In genomic region chrX:65596270-65596669, GRCh38 we compare ENCODE assay signal across 7 cellular contexts.
DNase-seq lines count a peak whose midpoint lies in the region; ATAC-seq and TF ChIP-seq lines count a peak whose summit lies in the region.

No MANE protein-coding gene starts in this region.

- dilution Hi-C loops in mammary epithelial cell (cut with HindIII; ENCODE audit: low sequenced_read_pairs), result no loop called here

- intact Hi-C loops in mammary epithelial cell (cut with micrococcal nuclease) (loop anchor here (10.0 kb wide), 1 partner anchor 269 kb away; no protein-coding TSS in a partner anchor), aorta (cut with DNase I) (loop anchor here (5.0 to 10.0 kb wide), 4 partner anchors 71 to 1159 kb away; partner anchors contain the start of gene MSN (in 1 of the 2))

- no peaks in the 10 kb centered on the region for H3K79me2 ChIP-seq in mammary epithelial cell (ENCODE audit: insufficient read depth, low read length)

- no peaks in the 10 kb centered on the region for H3K9me3 ChIP-seq in mammary epithelial cell (replicated peaks; ENCODE audit: insufficient read depth, low read length)
- no peaks in the 10 kb centered on the region for H3K9me3 ChIP-seq in aorta (ENCODE audit: control insufficient read depth, low read length)

- ATAC-seq in GM19324 (IDR thresholded peaks at IDR 0.05; ENCODE audit: low FRiP score, unreplicated experiment) (peak; percentile 38), HG03175 (IDR thresholded peaks at IDR 0.05; ENCODE audit: unreplicated experiment) (peak; percentile 67), aorta (ENCODE audit: low FRiP score) (peak; percentile 52)

- H3K27me3 ChIP-seq in mammary epithelial cell (ENCODE audit: insufficient read depth, low read length), result no peaks in the 10 kb centered on the region
- H3K27me3 ChIP-seq in aorta (ENCODE audit: control insufficient read depth in 1 of 2, insufficient read depth in 2 of 2, low read length in 1 of 2), result no peaks in the 10 kb centered on the region

- in situ Hi-C loops in mammary epithelial cell (cut with MboI; ENCODE audit: low sequenced_read_pairs in 2 of 2), result loop anchor here (25.0 kb wide), 2 partner anchors 391 to 1141 kb away; no protein-coding TSS in a partner anchor

- H3K36me3 ChIP-seq in mammary epithelial cell (ENCODE audit: insufficient read depth, low read length), result no peaks in the 10 kb centered on the region
- H3K36me3 ChIP-seq in aorta (ENCODE audit: control insufficient read depth in 1 of 2, insufficient read depth in 2 of 2, low read length in 1 of 2), result no peaks in the 10 kb centered on the region

- DNase-seq in T-helper 2 cell (peak in 4 of 5 experiments; percentile 15 to 90 (median 42)), mammary epithelial cell (peak; percentile 54), myocyte (ENCODE audit: low read depth) (peak; percentile 62), aorta (no peak), endothelial cell (ENCODE audit: low spot score) (no peak)

- no peak for TF ChIP-seq CTCF in mammary epithelial cell (conservative IDR thresholded peaks at IDR 0.05 in 1 of 2, IDR thresholded peaks at IDR 0.05 in 1 of 2; ENCODE audit: extremely low read depth in 1 of 2, insufficient read depth in 1 of 2, low read depth in 1 of 2, low read length in 2 of 2)
- TF ChIP-seq CTCF in endothelial cell (IDR thresholded peaks at IDR 0.05; ENCODE audit: unreplicated experiment), result no peak

- peaks cover 12% of the 10 kb centered on the region for H3K4me1 ChIP-seq in mammary epithelial cell (ENCODE audit: insufficient read depth, low read length)
- peaks cover 0 to 3% of the 10 kb centered on the region in 2 donors for H3K4me1 ChIP-seq in aorta (ENCODE audit: control insufficient read depth in 1 of 2, insufficient read depth in 2 of 2, low read length in 2 of 2)

- H3K9ac ChIP-seq in mammary epithelial cell (ENCODE audit: insufficient read depth, low read length), result peak overlapping the region; percentile 53

- no peaks in the 10 kb centered on the region for H3K36me3 Mint-ChIP-seq in endothelial cell (ENCODE audit: low read depth, unreplicated experiment)

- H3K4me3 ChIP-seq in mammary epithelial cell (replicated peaks in 1 of 3; ENCODE audit: insufficient read depth in 1 of 3, low read depth in 2 of 3, low read length in 3 of 3) (no peak overlapping the region), aorta (ENCODE audit: low read length in 2 of 2) (no peak overlapping the region)

- no peak overlapping the region for H3K27ac Mint-ChIP-seq in endothelial cell (ENCODE audit: unreplicated experiment)

- H3K27me3 Mint-ChIP-seq in endothelial cell (ENCODE audit: unreplicated experiment), result peaks cover 7% of the 10 kb centered on the region

- no TSS peak for BruUV-seq in mammary epithelial cell (replicated peaks; lab: Mats Ljungman, UMichigan)

- H3K4me3 Mint-ChIP-seq in endothelial cell (ENCODE audit: unreplicated experiment), result no peak overlapping the region

- no peaks in the 10 kb centered on the region for H3K9me3 Mint-ChIP-seq in endothelial cell (ENCODE audit: unreplicated experiment)

- H3K27ac ChIP-seq in mammary epithelial cell (ENCODE audit: insufficient read depth, low read depth, low read length) (peak overlapping the region; percentile 53), aorta (ENCODE audit: low read depth in 1 of 2, low read length in 2 of 2) (peak overlapping the region in 1 of 2 donors; percentile 10)

- WGBS in mammary epithelial cell (ENCODE audit: low coverage, missing lambda C conversion rate), result 30% methylated on average over 1 of the region's 2 CpGs
- 0 to 35% methylated on average over 2 of the region's 2 CpGs for WGBS in aorta, 2 donors

- peaks cover 28% of the 10 kb centered on the region for H3K4me1 Mint-ChIP-seq in endothelial cell (ENCODE audit: unreplicated experiment)

- CTCF ChIA-PET in mammary epithelial cell (lab: Charles Lee; ENCODE audit: low non-redundant PET), result interaction anchor here (0.7 to 0.9 kb wide), 3 partner anchors 68 to 107 kb away, joined by 3 to 5 read pairs (median 4); no protein-coding TSS in a partner anchor

- no peaks in the 10 kb centered on the region for H4K20me1 ChIP-seq in mammary epithelial cell (ENCODE audit: insufficient read depth, low read length)

- H2AFZ ChIP-seq in mammary epithelial cell (ENCODE audit: low read depth, low read length), result no peak overlapping the region

- no peak overlapping the region for H3K4me2 ChIP-seq in mammary epithelial cell (ENCODE audit: insufficient read depth, low read depth, low read length)

Comparison
In these comparisons a context has a peak if more than half of its experiments do, and no peak if none do; other contexts are left out.
1. DNase-seq: peak in T-helper 2 cell (4 of 5), mammary epithelial cell (single experiment) and myocyte (single experiment); none in aorta (0 of 2) and endothelial cell (single experiment).
2. Peak in every context shown above with its lines, with median percentiles within 50 percentile points of each other: ATAC-seq.